ENCODE assay signal across 8 cellular contexts in the genomic region with DNA sequence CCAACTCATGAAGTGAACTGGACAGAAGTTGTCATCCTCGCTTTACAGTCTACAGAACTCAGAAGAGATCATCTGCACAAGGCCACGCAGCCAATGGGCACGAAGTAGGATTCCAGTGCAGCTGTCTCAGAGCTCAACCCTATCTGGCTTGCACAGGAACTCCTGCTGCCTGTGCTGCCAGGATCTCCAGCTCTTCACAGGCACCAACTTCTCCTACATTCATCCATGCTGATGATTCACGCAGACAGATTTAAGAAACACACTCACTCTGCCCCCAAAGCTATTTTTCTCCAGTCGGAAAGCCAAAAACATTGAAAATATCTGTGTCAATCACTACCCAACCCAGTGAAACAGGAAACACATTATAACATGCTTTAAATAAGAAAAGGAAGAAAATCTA.
DNase-seq lines count a peak whose midpoint lies in the region; ATAC-seq and TF ChIP-seq lines count a peak whose summit lies in the region.

No MANE protein-coding gene starts in this region.

- H3K27ac Mint-ChIP-seq in endothelial cell (ENCODE audit: unreplicated experiment): no peak overlapping the region

- H3K9me3 ChIP-seq in adipocyte (ENCODE audit: control insufficient read depth, low read length): no peaks in the 10 kb centered on the region
- H3K9me3 ChIP-seq in right cardiac atrium (ENCODE audit: control insufficient read depth, low read length): no peaks in the 10 kb centered on the region
- no peaks in the 10 kb centered on the region for H3K9me3 ChIP-seq in smooth muscle cell (replicated peaks; ENCODE audit: low read depth)

- H3K79me2 ChIP-seq in smooth muscle cell (ENCODE audit: low read depth): peaks cover 81% of the 10 kb centered on the region

- TF ChIP-seq CTCF in smooth muscle cell (IDR thresholded peaks at IDR 0.05; ENCODE audit: borderline replicate concordance, insufficient read depth, poor library complexity, severe bottlenecking) (no peak), endothelial cell (IDR thresholded peaks at IDR 0.05; ENCODE audit: unreplicated experiment) (no peak)

- H3K4me3 ChIP-seq in adipocyte (ENCODE audit: low read length) (peak overlapping the region; percentile 53), right cardiac atrium (ENCODE audit: low read length) (no peak overlapping the region), smooth muscle cell (no peak overlapping the region)

- H3F3A ChIP-seq in smooth muscle cell (ENCODE audit: low read depth): peaks cover 33% of the 10 kb centered on the region

- 11% methylated on average over 5 of the region's 5 CpGs for WGBS in right cardiac atrium
- WGBS in smooth muscle cell (ENCODE audit: low lambda C conversion rate): 11% methylated on average over 5 of the region's 5 CpGs

- H3K27ac ChIP-seq in right cardiac atrium (ENCODE audit: low read length): peak overlapping the region; percentile 59
- H3K27ac ChIP-seq in smooth muscle cell (ENCODE audit: low read depth): peak overlapping the region; percentile 94

- H3K4me1 Mint-ChIP-seq in endothelial cell (ENCODE audit: unreplicated experiment): peaks cover 3% of the 10 kb centered on the region

- peak overlapping the region; percentile 49 for H3K9ac ChIP-seq in adipocyte (ENCODE audit: low read length)
- peak overlapping the region; percentile 70 for H3K9ac ChIP-seq in smooth muscle cell (ENCODE audit: low read depth)

- peaks cover 96% of the 10 kb centered on the region for H4K20me1 ChIP-seq in smooth muscle cell (ENCODE audit: low read depth)

- H3K36me3 Mint-ChIP-seq in endothelial cell (ENCODE audit: low read depth, unreplicated experiment): peaks cover 8% of the 10 kb centered on the region

- intact Hi-C loops in right cardiac atrium (cut with DNase I): no loop called here

- H3K4me2 ChIP-seq in smooth muscle cell: peak overlapping the region; percentile 81

- H2AFZ ChIP-seq in smooth muscle cell (ENCODE audit: low read depth): no peak overlapping the region

- no peaks in the 10 kb centered on the region for H3K9me3 Mint-ChIP-seq in endothelial cell (ENCODE audit: unreplicated experiment)

- H3K27me3 Mint-ChIP-seq in endothelial cell (ENCODE audit: unreplicated experiment): no peaks in the 10 kb centered on the region

- ATAC-seq in GM21825 (IDR thresholded peaks at IDR 0.05; ENCODE audit: unreplicated experiment) (peak; percentile 40), right cardiac atrium (peak; percentile 86 to 88), HG03354 (IDR thresholded peaks at IDR 0.05; ENCODE audit: poor library complexity, severe bottlenecking, unreplicated experiment) (no peak), HG03025 (IDR thresholded peaks at IDR 0.05; ENCODE audit: low FRiP score, unreplicated experiment) (no peak), HG02623 (IDR thresholded peaks at IDR 0.05; ENCODE audit: unreplicated experiment) (no peak)

- H3K27me3 ChIP-seq in adipocyte (replicated peaks; ENCODE audit: control insufficient read depth, insufficient read depth, low read length) (no peaks in the 10 kb centered on the region), right cardiac atrium (ENCODE audit: control insufficient read depth, insufficient read depth) (no peaks in the 10 kb centered on the region), smooth muscle cell (ENCODE audit: low read depth) (no peaks in the 10 kb centered on the region)

- H3K4me3 Mint-ChIP-seq in endothelial cell (ENCODE audit: unreplicated experiment): no peak overlapping the region

- H3K36me3 ChIP-seq in adipocyte (ENCODE audit: control insufficient read depth, insufficient read depth, low read length, severe bottlenecking) (peaks cover 5% of the 10 kb centered on the region), smooth muscle cell (ENCODE audit: low read depth) (no peaks in the 10 kb centered on the region)

- H3K4me1 ChIP-seq in adipocyte (ENCODE audit: control insufficient read depth, insufficient read depth, low read length): peaks cover 41% of the 10 kb centered on the region
- H3K4me1 ChIP-seq in right cardiac atrium (ENCODE audit: control insufficient read depth, insufficient read depth, low read length): peaks cover 21% of the 10 kb centered on the region
- peaks cover 43% of the 10 kb centered on the region for H3K4me1 ChIP-seq in smooth muscle cell (ENCODE audit: low read depth)

- DNase-seq in adipocyte (ENCODE audit: low read depth) (peak; percentile 83), right cardiac atrium (peak; percentile 53 to 80 (median 66)), smooth muscle cell (lab: John Stamatoyannopoulos, UW; ENCODE audit: unreplicated experiment) (no peak), endothelial cell (ENCODE audit: low spot score) (no peak)

Comparison
In these comparisons a context has a peak if more than half of its experiments do, and no peak if none do; other contexts are left out.
1. ATAC-seq: peak in GM21825 (single experiment) and right cardiac atrium (2 of 2); none in HG03354 (single experiment), HG03025 (single experiment) and HG02623 (single experiment).
2. DNase-seq: peak in adipocyte (single experiment) and right cardiac atrium (3 of 3); none in smooth muscle cell (single experiment) and endothelial cell (single experiment).